ENCODE assay signal across 25 cellular contexts in the genomic region with DNA sequence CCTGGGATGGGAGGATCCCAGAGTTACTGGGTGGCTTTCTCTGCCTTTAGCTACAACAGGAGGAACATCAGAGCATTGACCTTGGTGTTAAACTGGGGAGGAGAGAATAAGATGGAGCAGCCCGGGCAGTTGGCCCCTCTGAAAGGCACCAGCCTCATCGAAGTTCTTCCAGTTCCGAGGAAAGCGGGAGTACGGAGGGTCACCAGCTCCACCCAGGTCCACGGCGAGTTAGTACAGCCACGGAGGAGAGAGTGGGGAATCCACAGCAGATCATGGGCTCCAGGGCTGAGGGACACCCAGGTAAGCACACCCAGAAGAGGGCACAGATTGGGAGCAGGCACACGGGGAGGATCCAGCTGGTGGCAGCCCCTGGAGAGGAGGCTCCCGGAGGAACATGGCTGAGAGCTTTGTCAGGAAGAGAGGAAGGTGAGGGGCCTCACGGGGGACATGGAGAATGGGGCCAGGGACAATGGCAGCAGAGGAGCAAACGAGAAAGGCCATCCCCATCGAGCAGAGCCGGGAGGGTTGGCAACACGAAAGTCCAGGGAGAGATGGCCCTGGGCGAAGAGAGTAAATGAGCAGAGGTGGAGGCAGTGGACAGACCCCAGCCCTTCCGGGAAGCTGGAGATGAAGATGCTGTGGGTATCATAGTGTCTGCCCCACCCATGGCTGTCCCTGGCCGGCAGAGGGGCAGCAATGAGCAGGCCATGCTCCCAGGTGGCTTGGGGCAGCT.
DNase-seq lines count a peak whose midpoint lies in the region; FAIRE-seq and TF ChIP-seq lines count a peak whose summit lies in the region.
"Had no signal": no experiment of that assay in that cellular context is flagged by ENCODE, and none has a peak within 500 bp of the region (broad histone marks: within the 10 kb centered on the region; RNA-seq: fewer than 3 reads in every experiment).

No MANE protein-coding gene starts in this region.

- H2BK15ac ChIP-seq in H9 (ENCODE audit: low read depth, low read length), result no peak overlapping the region

- no peak overlapping the region for H4K8ac ChIP-seq in H9 (replicated peaks; ENCODE audit: insufficient read length, low read depth, low read length)

- no peak for TF ChIP-seq POLR2A in spleen (IDR thresholded peaks at IDR 0.05)

- no peak overlapping the region for H3K23ac ChIP-seq in H9 (ENCODE audit: insufficient read length, low read depth, low read length)

- peaks cover 20% of the 10 kb centered on the region in 2 experiments for H3K4me1 Mint-ChIP-seq in H9
- H3K4me1 Mint-ChIP-seq: activated CD4-positive, alpha-beta T cell treated with anti-CD3 and anti-CD28 coated beads, Interleukin-2, amount 10 ng/mL, durations not matched to agents 24 days and 14 days; CD4-positive, alpha-beta memory T cell had no signal

- no peak overlapping the region for H3K9ac ChIP-seq in H9 (ENCODE audit: extremely low read depth, insufficient read length, low read length)
- no peak overlapping the region for H3K9ac ChIP-seq in kidney (ENCODE audit: low read length in 2 of 2)

- H3T11ph ChIP-seq in H9 (ENCODE audit: low read length), result no peak overlapping the region

- peaks cover 0 to 2% of the 10 kb centered on the region in 2 experiments; a peak in 4 of 5 replicates for H3K9me3 Mint-ChIP-seq in H9
- H3K9me3 Mint-ChIP-seq: activated CD4-positive, alpha-beta T cell treated with anti-CD3 and anti-CD28 coated beads, Interleukin-2, amount 10 ng/mL, durations not matched to agents 24 days and 14 days; activated naive CD4-positive, alpha-beta T cell treated with anti-CD3 and anti-CD28 coated beads for 36 hours had no signal

- no peak overlapping the region for H2BK12ac ChIP-seq in H9 (ENCODE audit: insufficient read length, low read depth, low read length)

- H3K4ac ChIP-seq in H9 (ENCODE audit: low read depth, low read length), result no peak overlapping the region

- intact Hi-C loops in kidney (cut with DNase I), result no loop called here
- intact Hi-C loops in spleen (cut with DNase I; ENCODE audit: low total_unique reads), result no loop called here

- DNase-seq in D341Med (ENCODE audit: low spot score) (peak; percentile 4), H9 (peak; percentile 12), kidney (peak; percentile 58), spleen (peak; percentile 47), SK-N-DZ (ENCODE audit: low spot score) (no peak), GM13977 (ENCODE audit: low spot score) (no peak)
- no peak for DNase-seq in stimulated activated CD4-positive, alpha-beta T cell treated with anti-CD3 and anti-CD28 coated beads, Interleukin-4, amount 100 ng/mL, for 1 hour
- DNase-seq: activated CD4-positive, alpha-beta T cell treated with anti-CD3 and anti-CD28 coated beads, Interleukin-2, amount 10 ng/mL, durations not matched to agents 24 days and 14 days; activated naive CD4-positive, alpha-beta T cell treated with anti-CD3 and anti-CD28 coated beads for 36 hours; activated T-cell treated with anti-CD3 and anti-CD28 coated beads for 4 hours; amygdala; CD4-positive, alpha-beta memory T cell; dermis blood vessel endothelial cell; heart right ventricle; NCI-H1105; NCI-H2081 treated with DMSO at 0.1 percent for 48 hours; NCI-H446 treated with DMSO at 0.1 percent for 48 hours; SHP77 treated with DMSO at 0.1 percent for 48 hours; stimulated activated CD4-positive, alpha-beta T cell treated with anti-CD3 and anti-CD28 coated beads, Interleukin-12 subunit alpha, Interleukin-12 subunit beta, amount 100 ng/mL, for 4 hours; T-helper 1 cell had no signal

- no peak overlapping the region for H4K5ac ChIP-seq in H9 (ENCODE audit: insufficient read length, low read depth, low read length)

- no peak overlapping the region for H4K91ac ChIP-seq in H9 (ENCODE audit: insufficient read length, low read depth, low read length)

- no peak overlapping the region for H2AK5ac ChIP-seq in H9 (ENCODE audit: insufficient read length, low read length)

- WGBS in H9 (ENCODE audit: extremely low coverage, insufficient read length, low lambda C conversion rate), result no CpG with 5 or more reads among the region's 18 CpGs
- 86 to 91% (median 89%) methylated on average over 18 of the region's 18 CpGs for WGBS in spleen, 5 donors

- H3K27me3 ChIP-seq in H9 (ENCODE audit: insufficient read depth, low read length), result no peaks in the 10 kb centered on the region
- peaks cover 0 to 5% (median 0%) of the 10 kb centered on the region in 7 donors for H3K27me3 ChIP-seq in spleen (replicated peaks in 1 of 7)
- H3K27me3 ChIP-seq: neutrophil had no signal

- H3K4me2 ChIP-seq in H9 (ENCODE audit: insufficient read depth, insufficient read length, low read length), result no peak overlapping the region

- H3K9me3 ChIP-seq in H9 (ENCODE audit: control insufficient read depth, low read depth, low read length) (no peaks in the 10 kb centered on the region), kidney (ENCODE audit: control insufficient read depth in 1 of 2, low read length in 2 of 2) (peaks cover 0 to 6% of the 10 kb centered on the region in 2 donors), spleen (peaks cover 0 to 13% (median 10%) of the 10 kb centered on the region in 8 donors)
- H3K9me3 ChIP-seq: neutrophil had no signal

- H3K56ac ChIP-seq in H9 (ENCODE audit: insufficient read length, low read depth, low read length), result no peak overlapping the region

- no peak overlapping the region for H2BK5ac ChIP-seq in H9 (ENCODE audit: insufficient read length, low read length)

- TF ChIP-seq CTCF in H9 (conservative IDR thresholded peaks at IDR 0.05), result no peak
- TF ChIP-seq CTCF in kidney (IDR thresholded peaks at IDR 0.05; ENCODE audit: borderline replicate concordance, extremely low read depth, insufficient read depth), result no peak
- no peak for TF ChIP-seq CTCF in spleen (IDR thresholded peaks at IDR 0.05 in 8 of 11, conservative IDR thresholded peaks at IDR 0.05 in 3 of 11)
- no peak for TF ChIP-seq CTCF in GM13977 (IDR thresholded peaks at IDR 0.05; ENCODE audit: extremely low read depth, insufficient read depth, missing control alignments)

- peaks cover 0 to 4% (median 0%) of the 10 kb centered on the region in 3 experiments; a peak in 1 of 7 replicates for H3K36me3 Mint-ChIP-seq in H9 (ENCODE audit: insufficient read depth in 1 of 3, low read depth in 3 of 3)
- H3K36me3 Mint-ChIP-seq: CD4-positive, alpha-beta memory T cell had no signal

- H3K4me3 Mint-ChIP-seq in H9, result no peak overlapping the region
- H3K4me3 Mint-ChIP-seq: activated CD4-positive, alpha-beta T cell treated with anti-CD3 and anti-CD28 coated beads, Interleukin-2, amount 10 ng/mL, durations not matched to agents 24 days and 14 days; activated naive CD4-positive, alpha-beta T cell treated with anti-CD3 and anti-CD28 coated beads for 36 hours; CD4-positive, alpha-beta memory T cell had no signal

- no peak overlapping the region for H2BK20ac ChIP-seq in H9 (ENCODE audit: low read depth, low read length, poor library complexity, severe bottlenecking)

- H3K18ac ChIP-seq in H9 (ENCODE audit: insufficient read length, low read depth, low read length), result no peak overlapping the region

- H3K4me3 ChIP-seq in kidney (ENCODE audit: low read length in 2 of 2) (no peak overlapping the region), spleen (no peak overlapping the region)
- H3K4me3 ChIP-seq: heart right ventricle had no signal

- H3K14ac ChIP-seq in H9 (ENCODE audit: insufficient read depth, low read length), result no peak overlapping the region; the same call in 1 of the 2 replicates

- H2BK120ac ChIP-seq in H9 (ENCODE audit: low read depth, low read length, poor library complexity, severe bottlenecking), result no peak overlapping the region

- H4K20me1 ChIP-seq in H9 (ENCODE audit: control insufficient read depth, insufficient read depth, insufficient read length), result no peaks in the 10 kb centered on the region

- H3K4me1 ChIP-seq in H9 (ENCODE audit: insufficient read depth, low read length) (peaks cover 2% of the 10 kb centered on the region; the same call in 1 of the 2 replicates), kidney (ENCODE audit: control insufficient read depth in 1 of 2, insufficient read depth in 1 of 2, low read depth in 1 of 2, low read length in 2 of 2) (peaks cover 0 to 6% of the 10 kb centered on the region in 2 donors), spleen (peaks cover 0 to 23% (median 7%) of the 10 kb centered on the region in 6 donors)

- peaks cover 11% of the 10 kb centered on the region for H3K27me3 Mint-ChIP-seq in H9 (ENCODE audit: low read depth)
- H3K27me3 Mint-ChIP-seq: activated CD4-positive, alpha-beta T cell treated with anti-CD3 and anti-CD28 coated beads, Interleukin-2, amount 10 ng/mL, durations not matched to agents 24 days and 14 days had no signal

- in situ Hi-C loops in GM13977 (cut with MboI; ENCODE audit: low pct_unique_long_range_greater_than_20kb, low sequenced_read_pairs, unreplicated experiment), result no loop called here

- H3K79me2 ChIP-seq in H9 (ENCODE audit: insufficient read depth, low read length), result no peaks in the 10 kb centered on the region

- no peak overlapping the region for H3K27ac ChIP-seq in H9 (ENCODE audit: insufficient read length, low read depth, low read length)
- no peak overlapping the region for H3K27ac ChIP-seq in kidney (ENCODE audit: low read depth in 2 of 2, low read length in 2 of 2)
- H3K27ac ChIP-seq in spleen, result no peak overlapping the region
- H3K27ac ChIP-seq: heart right ventricle, HL-60, neutrophil had no signal

- H3K36me3 ChIP-seq in kidney (ENCODE audit: control insufficient read depth in 1 of 2, insufficient read depth in 2 of 2, low read length in 2 of 2), result no peaks in the 10 kb centered on the region
- H3K36me3 ChIP-seq in spleen, result no peaks in the 10 kb centered on the region
- H3K36me3 ChIP-seq: heart right ventricle, neutrophil had no signal

- no peaks in the 10 kb centered on the region for H3K79me1 ChIP-seq in H9 (ENCODE audit: insufficient read depth, low read depth, low read length, poor library complexity, severe bottlenecking)

- no peaks in the 10 kb centered on the region for H3K23me2 ChIP-seq in H9 (ENCODE audit: insufficient read length, low read depth, low read length, poor library complexity, severe bottlenecking)

- FAIRE-seq in kidney (lab: Jason Lieb, UNC), result no peak
- FAIRE-seq: endothelial cell of umbilical vein, GM18507, HepG2 had no signal

- H2AFZ ChIP-seq in H9 (ENCODE audit: low read length), result no peak overlapping the region

- H3K27ac Mint-ChIP-seq in H9, result no peak overlapping the region
- H3K27ac Mint-ChIP-seq: activated CD4-positive, alpha-beta T cell treated with anti-CD3 and anti-CD28 coated beads, Interleukin-2, amount 10 ng/mL, durations not matched to agents 24 days and 14 days; activated naive CD4-positive, alpha-beta T cell treated with anti-CD3 and anti-CD28 coated beads for 36 hours; CD4-positive, alpha-beta memory T cell had no signal

Comparison
In these comparisons a context has a peak if more than half of its experiments do, and no peak if none do; other contexts are left out.
1. DNase-seq: peak in D341Med (single experiment), H9 (single experiment), kidney (single experiment) and spleen (single experiment); none in SK-N-DZ (single experiment), stimulated activated CD4-positive, alpha-beta T cell treated with anti-CD3 and anti-CD28 coated beads, Interleukin-4, amount 100 ng/mL, for 1 hour (single experiment) and GM13977 (single experiment).